ENCODE assay signal across 8 cellular contexts in genomic region chr21:29762570-29763082, GRCh38.
"Had no signal": no experiment of that assay in that cellular context is flagged by ENCODE, and none has a peak within 500 bp of the region (broad histone marks: within the 10 kb centered on the region; RNA-seq: fewer than 3 reads in every experiment).

No MANE protein-coding gene starts in this region.

- FAIRE-seq: G401.6, GM12878, GM12891, GM12892, GM18507, GM19239 had no signal

- ATAC-seq: GM12878 had no signal

- H3K4me3 ChIP-seq: GM12878 had no signal

- DNase-seq: GDM1, GF-D8 had no signal
